1 cellular context compared by ENCODE assay signal in the genomic region with DNA sequence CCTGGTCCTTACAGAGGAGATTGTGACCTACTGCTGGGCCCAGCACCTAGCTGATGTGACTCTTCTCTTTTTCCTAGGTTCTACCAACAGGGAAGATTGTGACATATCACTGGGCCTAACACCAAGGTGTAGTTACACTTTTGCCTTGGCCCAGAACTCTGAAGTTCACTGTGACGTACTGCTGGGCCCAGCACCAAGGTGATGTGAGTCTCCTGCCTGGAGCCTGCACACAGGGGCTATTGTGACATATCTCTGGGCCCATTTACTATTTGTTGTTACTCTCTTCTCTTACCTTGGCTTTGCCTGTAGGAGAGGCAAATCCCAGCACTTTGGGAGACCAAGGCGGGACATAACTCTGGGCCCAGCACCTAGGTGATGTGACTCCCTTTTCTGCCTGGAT.
TF ChIP-seq lines count a peak whose summit lies in the region.

No MANE protein-coding gene starts in this region.

TF ChIP-seq in HepG2, 621 proteins besides CTCF, POLR2A, EP300 and RAD21:
- no peak for TF ChIP-seq IKZF4 (CRISPR knock-in tag; IDR thresholded peaks at IDR 0.05; ENCODE audit: borderline replicate concordance, low read depth, not compliant biosample characterization)
- no peak for TF ChIP-seq PAF1 (CRISPR knock-in tag; IDR thresholded peaks at IDR 0.05)
- TF ChIP-seq, protein P1, sequence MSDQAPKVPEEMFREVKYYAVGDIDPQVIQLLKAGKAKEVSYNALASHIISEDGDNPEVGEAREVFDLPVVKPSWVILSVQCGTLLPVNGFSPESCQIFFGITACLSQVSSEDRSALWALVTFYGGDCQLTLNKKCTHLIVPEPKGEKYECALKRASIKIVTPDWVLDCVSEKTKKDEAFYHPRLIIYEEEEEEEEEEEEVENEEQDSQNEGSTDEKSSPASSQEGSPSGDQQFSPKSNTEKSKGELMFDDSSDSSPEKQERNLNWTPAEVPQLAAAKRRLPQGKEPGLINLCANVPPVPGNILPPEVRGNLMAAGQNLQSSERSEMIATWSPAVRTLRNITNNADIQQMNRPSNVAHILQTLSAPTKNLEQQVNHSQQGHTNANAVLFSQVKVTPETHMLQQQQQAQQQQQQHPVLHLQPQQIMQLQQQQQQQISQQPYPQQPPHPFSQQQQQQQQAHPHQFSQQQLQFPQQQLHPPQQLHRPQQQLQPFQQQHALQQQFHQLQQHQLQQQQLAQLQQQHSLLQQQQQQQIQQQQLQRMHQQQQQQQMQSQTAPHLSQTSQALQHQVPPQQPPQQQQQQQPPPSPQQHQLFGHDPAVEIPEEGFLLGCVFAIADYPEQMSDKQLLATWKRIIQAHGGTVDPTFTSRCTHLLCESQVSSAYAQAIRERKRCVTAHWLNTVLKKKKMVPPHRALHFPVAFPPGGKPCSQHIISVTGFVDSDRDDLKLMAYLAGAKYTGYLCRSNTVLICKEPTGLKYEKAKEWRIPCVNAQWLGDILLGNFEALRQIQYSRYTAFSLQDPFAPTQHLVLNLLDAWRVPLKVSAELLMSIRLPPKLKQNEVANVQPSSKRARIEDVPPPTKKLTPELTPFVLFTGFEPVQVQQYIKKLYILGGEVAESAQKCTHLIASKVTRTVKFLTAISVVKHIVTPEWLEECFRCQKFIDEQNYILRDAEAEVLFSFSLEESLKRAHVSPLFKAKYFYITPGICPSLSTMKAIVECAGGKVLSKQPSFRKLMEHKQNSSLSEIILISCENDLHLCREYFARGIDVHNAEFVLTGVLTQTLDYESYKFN (CRISPR knock-in tag; conservative IDR thresholded peaks at IDR 0.05), result no peak
- TF ChIP-seq, protein P2, sequence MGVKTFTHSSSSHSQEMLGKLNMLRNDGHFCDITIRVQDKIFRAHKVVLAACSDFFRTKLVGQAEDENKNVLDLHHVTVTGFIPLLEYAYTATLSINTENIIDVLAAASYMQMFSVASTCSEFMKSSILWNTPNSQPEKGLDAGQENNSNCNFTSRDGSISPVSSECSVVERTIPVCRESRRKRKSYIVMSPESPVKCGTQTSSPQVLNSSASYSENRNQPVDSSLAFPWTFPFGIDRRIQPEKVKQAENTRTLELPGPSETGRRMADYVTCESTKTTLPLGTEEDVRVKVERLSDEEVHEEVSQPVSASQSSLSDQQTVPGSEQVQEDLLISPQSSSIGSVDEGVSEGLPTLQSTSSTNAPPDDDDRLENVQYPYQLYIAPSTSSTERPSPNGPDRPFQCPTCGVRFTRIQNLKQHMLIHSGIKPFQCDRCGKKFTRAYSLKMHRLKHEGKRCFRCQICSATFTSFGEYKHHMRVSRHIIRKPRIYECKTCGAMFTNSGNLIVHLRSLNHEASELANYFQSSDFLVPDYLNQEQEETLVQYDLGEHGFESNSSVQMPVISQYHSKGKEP (CRISPR knock-in tag; IDR thresholded peaks at IDR 0.05), result no peak
- no peak for TF ChIP-seq ZEB1 (IDR thresholded peaks at IDR 0.05; ENCODE audit: insufficient replicate concordance, low read depth)
- TF ChIP-seq ZBTB8A (CRISPR knock-in tag; IDR thresholded peaks at IDR 0.05; ENCODE audit: borderline replicate concordance, low read depth), result no peak
- no peak for TF ChIP-seq ZNF781 (CRISPR knock-in tag; IDR thresholded peaks at IDR 0.05; ENCODE audit: borderline replicate concordance, not compliant biosample characterization)
- no peak for TF ChIP-seq TEAD3 (CRISPR knock-in tag; optimal IDR thresholded peaks at IDR 0.05; ENCODE audit: borderline replicate concordance)
- no peak for TF ChIP-seq ZNF383 (CRISPR knock-in tag; IDR thresholded peaks at IDR 0.05; ENCODE audit: borderline replicate concordance)
- TF ChIP-seq ZNF264 (CRISPR knock-in tag; IDR thresholded peaks at IDR 0.05), result no peak
- TF ChIP-seq, protein P3, sequence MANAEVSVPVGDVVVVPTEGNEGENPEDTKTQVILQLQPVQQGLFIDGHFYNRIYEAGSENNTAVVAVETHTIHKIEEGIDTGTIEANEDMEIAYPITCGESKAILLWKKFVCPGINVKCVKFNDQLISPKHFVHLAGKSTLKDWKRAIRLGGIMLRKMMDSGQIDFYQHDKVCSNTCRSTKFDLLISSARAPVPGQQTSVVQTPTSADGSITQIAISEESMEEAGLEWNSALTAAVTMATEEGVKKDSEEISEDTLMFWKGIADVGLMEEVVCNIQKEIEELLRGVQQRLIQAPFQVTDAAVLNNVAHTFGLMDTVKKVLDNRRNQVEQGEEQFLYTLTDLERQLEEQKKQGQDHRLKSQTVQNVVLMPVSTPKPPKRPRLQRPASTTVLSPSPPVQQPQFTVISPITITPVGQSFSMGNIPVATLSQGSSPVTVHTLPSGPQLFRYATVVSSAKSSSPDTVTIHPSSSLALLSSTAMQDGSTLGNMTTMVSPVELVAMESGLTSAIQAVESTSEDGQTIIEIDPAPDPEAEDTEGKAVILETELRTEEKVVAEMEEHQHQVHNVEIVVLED (CRISPR knock-in tag; IDR thresholded peaks at IDR 0.05; ENCODE audit: borderline replicate concordance), result no peak
- TF ChIP-seq FLYWCH1 (CRISPR knock-in tag; IDR thresholded peaks at IDR 0.05), result no peak
- TF ChIP-seq ZBTB7B (CRISPR knock-in tag; IDR thresholded peaks at IDR 0.05), result no peak
- TF ChIP-seq, protein P4, sequence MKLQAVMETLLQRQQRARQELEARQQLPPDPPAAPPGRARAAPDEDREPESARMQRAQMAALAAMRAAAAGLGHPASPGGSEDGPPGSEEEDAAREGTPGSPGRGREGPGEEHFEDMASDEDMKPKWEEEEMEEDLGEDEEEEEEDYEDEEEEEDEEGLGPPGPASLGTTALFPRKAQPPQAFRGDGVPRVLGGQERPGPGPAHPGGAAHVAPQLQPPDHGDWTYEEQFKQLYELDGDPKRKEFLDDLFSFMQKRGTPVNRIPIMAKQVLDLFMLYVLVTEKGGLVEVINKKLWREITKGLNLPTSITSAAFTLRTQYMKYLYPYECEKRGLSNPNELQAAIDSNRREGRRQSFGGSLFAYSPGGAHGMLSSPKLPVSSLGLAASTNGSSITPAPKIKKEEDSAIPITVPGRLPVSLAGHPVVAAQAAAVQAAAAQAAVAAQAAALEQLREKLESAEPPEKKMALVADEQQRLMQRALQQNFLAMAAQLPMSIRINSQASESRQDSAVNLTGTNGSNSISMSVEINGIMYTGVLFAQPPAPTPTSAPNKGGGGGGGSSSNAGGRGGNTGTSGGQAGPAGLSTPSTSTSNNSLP (IDR thresholded peaks at IDR 0.05; ENCODE audit: low read depth, low read length), result no peak
- TF ChIP-seq, protein P5, sequence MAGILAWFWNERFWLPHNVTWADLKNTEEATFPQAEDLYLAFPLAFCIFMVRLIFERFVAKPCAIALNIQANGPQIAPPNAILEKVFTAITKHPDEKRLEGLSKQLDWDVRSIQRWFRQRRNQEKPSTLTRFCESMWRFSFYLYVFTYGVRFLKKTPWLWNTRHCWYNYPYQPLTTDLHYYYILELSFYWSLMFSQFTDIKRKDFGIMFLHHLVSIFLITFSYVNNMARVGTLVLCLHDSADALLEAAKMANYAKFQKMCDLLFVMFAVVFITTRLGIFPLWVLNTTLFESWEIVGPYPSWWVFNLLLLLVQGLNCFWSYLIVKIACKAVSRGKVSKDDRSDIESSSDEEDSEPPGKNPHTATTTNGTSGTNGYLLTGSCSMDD (CRISPR knock-in tag; IDR thresholded peaks at IDR 0.05), result no peak
- no peak for TF ChIP-seq NFATC3 (CRISPR knock-in tag; IDR thresholded peaks at IDR 0.05)
